In genomic region chr9:4987996-4988421, GRCh38 we compare ENCODE assay signal across 8 cellular contexts. TPM values are rescaled to one million over a fixed set of nuclear protein-coding genes. Genes with fewer than 3 reads are reported as not detected.
DNase-seq lines count a peak whose midpoint lies in the region; ATAC-seq and TF ChIP-seq lines count a peak whose summit lies in the region.

No MANE protein-coding gene starts in this region.

- TF ChIP-seq CTCF in body of pancreas (IDR thresholded peaks at IDR 0.05): peak; percentile 44 to 83 (median 67)

- DNase-seq in NOMO-1 (lab: John Stamatoyannopoulos, UW; ENCODE audit: unreplicated experiment in 2 of 2) (peak; percentile 13 to 35), NOMO-1 treated with dmso at 0.1 percent for 144 hours (lab: John Stamatoyannopoulos, UW; ENCODE audit: unreplicated experiment) (no peak), NCI-H128 (lab: John Stamatoyannopoulos, UW; ENCODE audit: unreplicated experiment) (peak; percentile 18), T-helper 1 cell (peak in 4 of 5 donors; percentile 23 to 69 (median 48)), body of pancreas (peak; percentile 29 to 52 (median 45)), left kidney (ENCODE audit: low read depth, low spot score) (peak; percentile 89)
- peak; percentile 14 for DNase-seq in stimulated activated CD8-positive, alpha-beta memory T cell treated with anti-CD3 and anti-CD28 coated beads, Interleukin-4, amount 100 ng/mL, for 24 hours (ENCODE audit: low read depth)

- no peak overlapping the region for H3K4me3 ChIP-seq in body of pancreas

- no peaks in the 10 kb centered on the region for H3K9me3 ChIP-seq in body of pancreas

- no peak overlapping the region for H3K27ac ChIP-seq in body of pancreas

- 18 to 44% methylated on average over 2 of the region's 2 CpGs for WGBS in body of pancreas, 2 donors

- H3K27me3 ChIP-seq in body of pancreas: no peaks in the 10 kb centered on the region

- peaks cover 44% of the 10 kb centered on the region for H3K4me1 ChIP-seq in body of pancreas

- intact Hi-C loops in body of pancreas (cut with DNase I): no loop called here

- TF ChIP-seq POLR2A in body of pancreas (IDR thresholded peaks at IDR 0.05): no peak

- H3K36me3 ChIP-seq in body of pancreas (replicated peaks in 1 of 2; ENCODE audit: insufficient read depth in 1 of 2, low read depth in 2 of 2): peaks cover 0 to 5% of the 10 kb centered on the region in 2 donors

- ATAC-seq in body of pancreas: no peak
- ATAC-seq in HG03432 (IDR thresholded peaks at IDR 0.05; ENCODE audit: unreplicated experiment): no peak

RNA-seq across cellular contexts. Expression of gene JAK2, which starts 2.9 kb away (rescaled TPM):
- 10 to 100 TPM in 1 of 2 donors, 1 to 10 TPM in 1; 6.6 to 11.7 TPM for total RNA-seq in body of pancreas
